26 cellular contexts compared by ENCODE assay signal in genomic region chr20:44721785-44722054, GRCh38. TPM values are rescaled to one million over a fixed set of nuclear protein-coding genes. Genes with fewer than 3 reads are reported as not detected.
DNase-seq lines count a peak whose midpoint lies in the region; ATAC-seq and TF ChIP-seq lines count a peak whose summit lies in the region.
"Had no signal": no experiment of that assay in that cellular context is flagged by ENCODE, and none has a peak within 500 bp of the region (broad histone marks: within the 10 kb centered on the region; RNA-seq: fewer than 3 reads in every experiment).

No MANE protein-coding gene starts in this region.

- in situ Hi-C loops in IMR-90 (cut with MboI; ENCODE audit: low sequenced_read_pairs): no loop called here

- H2AK9ac ChIP-seq in IMR-90 (replicated peaks; ENCODE audit: low read depth, low read length, poor library complexity): no peak overlapping the region

- H2BK20ac ChIP-seq in IMR-90 (ENCODE audit: low read depth, low read length): peak overlapping the region; percentile 33; the same call in 1 of the 2 replicates

- no peak overlapping the region; the same call in 1 of the 2 replicates for H3K14ac ChIP-seq in IMR-90 (replicated peaks; ENCODE audit: low read depth, low read length)

- no peak overlapping the region for H3K23ac ChIP-seq in IMR-90 (ENCODE audit: low read depth, low read length)

- no peaks in the 10 kb centered on the region for H3K9me3 ChIP-seq in A673 (ENCODE audit: low read depth, low read length, poor library complexity, severe bottlenecking)
- no peaks in the 10 kb centered on the region for H3K9me3 ChIP-seq in IMR-90 (ENCODE audit: control insufficient read depth, insufficient read depth, low read length)
- no peaks in the 10 kb centered on the region for H3K9me3 ChIP-seq in ovary
- H3K9me3 ChIP-seq in endodermal cell (ENCODE audit: control insufficient read depth, low read length): no peaks in the 10 kb centered on the region
- H3K9me3 ChIP-seq in testis: no peaks in the 10 kb centered on the region
- H3K9me3 ChIP-seq: HAP-1 had no signal

- H3K4me2 ChIP-seq in IMR-90 (ENCODE audit: low read depth, low read length): no peak overlapping the region

- peak overlapping the region; percentile 56 for H3K27ac ChIP-seq in A673 (ENCODE audit: low read depth, low read length, poor library complexity, severe bottlenecking)
- H3K27ac ChIP-seq in IMR-90 (ENCODE audit: insufficient read depth, low read length): peak overlapping the region; percentile 36; the same call in 1 of the 2 replicates
- H3K27ac ChIP-seq in caudate nucleus (ENCODE audit: low read depth, low read length): peak overlapping the region; percentile 28
- peak overlapping the region; percentile 20 to 55 for H3K27ac ChIP-seq in ovary
- H3K27ac ChIP-seq in endodermal cell (ENCODE audit: low read depth, low read length): no peak overlapping the region
- no peak overlapping the region for H3K27ac ChIP-seq in testis

- no CpG with 5 or more reads among the region's 1 CpG for WGBS in IMR-90 (ENCODE audit: extremely low coverage in 2 of 2, insufficient read length in 1 of 2), 2 experiments
- WGBS in ovary, 3 donors: 13 to 48% (median 29%) methylated on average over 1 of the region's 1 CpG
- 100% methylated on average over 1 of the region's 1 CpG for WGBS in endodermal cell (ENCODE audit: insufficient coverage in 1 of 2, insufficient read length in 1 of 2), 2 experiments
- WGBS in testis, 2 donors: 66 to 76% methylated on average over 1 of the region's 1 CpG

- H3K18ac ChIP-seq in IMR-90 (ENCODE audit: low read depth, low read length): peak overlapping the region; percentile 72

- intact Hi-C loops in A673 (cut with micrococcal nuclease; ENCODE audit: unreplicated experiment): no loop called here
- intact Hi-C loops in IMR-90 (cut with micrococcal nuclease): loop anchor here (2.0 kb wide), 1 partner anchor 29 kb away; no protein-coding TSS in a partner anchor
- intact Hi-C loops in ovary (cut with DNase I): no loop called here
- intact Hi-C loops in testis (cut with DNase I; ENCODE audit: low total_unique reads): no loop called here

- H2BK15ac ChIP-seq in IMR-90 (ENCODE audit: low read depth, low read length): no peak overlapping the region

- H3K4me3 ChIP-seq in A673 (ENCODE audit: low read depth, low read length, poor library complexity, severe bottlenecking) (no peak overlapping the region), IMR-90 (ENCODE audit: insufficient read depth, low read depth, low read length) (no peak overlapping the region), ovary (no peak overlapping the region), endodermal cell (ENCODE audit: low read length) (no peak overlapping the region), testis (no peak overlapping the region)
- H3K4me3 ChIP-seq: HAP-1 had no signal

- H4K8ac ChIP-seq in IMR-90 (ENCODE audit: low read depth in 2 of 2, low read length in 2 of 2): no peak overlapping the region

- H3K27me3 ChIP-seq in A673 (replicated peaks; ENCODE audit: insufficient read depth, low read depth, low read length, poor library complexity) (no peaks in the 10 kb centered on the region), IMR-90 (ENCODE audit: control insufficient read depth, insufficient read depth, low read length) (no peaks in the 10 kb centered on the region; the same call in 1 of the 2 replicates), ovary (no peaks in the 10 kb centered on the region), endodermal cell (ENCODE audit: control insufficient read depth, insufficient read depth, low read length, poor library complexity, severe bottlenecking) (no peaks in the 10 kb centered on the region), testis (no peaks in the 10 kb centered on the region)

- 0 out of 2 replicates have a peak overlapping the region, but pooled peaks have one; percentile 2 for H2BK120ac ChIP-seq in IMR-90 (ENCODE audit: low read depth, low read length)

- TF ChIP-seq RAD21 in IMR-90 (IDR thresholded peaks at IDR 0.05; ENCODE audit: low read length): no peak

- dilution Hi-C loops in IMR-90 (cut with HindIII; ENCODE audit: low sequenced_read_pairs, unreplicated experiment): no loop called here

- no peak overlapping the region for H3K56ac ChIP-seq in IMR-90 (ENCODE audit: extremely low read depth, insufficient read depth, low read length)

- H4K5ac ChIP-seq in IMR-90 (ENCODE audit: low read depth, low read length): no peak overlapping the region; the same call in 1 of the 2 replicates

- H3K9ac ChIP-seq in IMR-90 (ENCODE audit: low read depth, low read length) (no peak overlapping the region), endodermal cell (ENCODE audit: extremely low read depth, low read length, poor library complexity, severe bottlenecking) (no peak overlapping the region)

- H4K20me1 ChIP-seq in IMR-90 (ENCODE audit: insufficient read depth, low read length): no peaks in the 10 kb centered on the region; the same call in 1 of the 2 replicates

- CTCF ChIA-PET in A673 (lab: Charles Lee): no interaction called here
- CTCF ChIA-PET in IMR-90 (lab: Yijun Ruan, JAX): interaction anchor here (1.5 to 1.7 kb wide), 2 partner anchors 9 to 12 kb away, joined by 4 to 6 read pairs; no protein-coding TSS in a partner anchor

- no peak overlapping the region; the same call in 1 of the 2 replicates for H4K91ac ChIP-seq in IMR-90 (ENCODE audit: insufficient read depth, low read depth, low read length)

- TF ChIP-seq CTCF in A673 (conservative IDR thresholded peaks at IDR 0.05; ENCODE audit: low read depth, low read length): no peak
- no peak for TF ChIP-seq CTCF in IMR-90 (conservative IDR thresholded peaks at IDR 0.05; ENCODE audit: low read depth, low read length)
- TF ChIP-seq CTCF in ovary (IDR thresholded peaks at IDR 0.05): no peak
- TF ChIP-seq CTCF in endodermal cell (conservative IDR thresholded peaks at IDR 0.05): no peak
- no peak for TF ChIP-seq CTCF in testis (IDR thresholded peaks at IDR 0.05)

- no peaks in the 10 kb centered on the region for H3K79me1 ChIP-seq in IMR-90 (ENCODE audit: low read depth in 1 of 2, low read length in 2 of 2)

- TF ChIP-seq POLR2A in IMR-90 (IDR thresholded peaks at IDR 0.05; ENCODE audit: low read depth, low read length): no peak
- no peak for TF ChIP-seq POLR2A in ovary (IDR thresholded peaks at IDR 0.05)
- no peak for TF ChIP-seq POLR2A in testis (IDR thresholded peaks at IDR 0.05)

- peak overlapping the region; percentile 22 for H2BK5ac ChIP-seq in IMR-90 (ENCODE audit: low read depth, low read length, poor library complexity, severe bottlenecking)

- H3K4me3 Mint-ChIP-seq in endodermal cell: no peak overlapping the region
- H3K4me3 Mint-ChIP-seq: activated naive CD4-positive, alpha-beta T cell treated with anti-CD3 and anti-CD28 coated beads, Interleukin-2, amount 50 U/mL, for 24 hours; CD4-positive, CD25-positive, alpha-beta regulatory T cell; naive B cell had no signal

- H3K36me3 ChIP-seq in A673 (ENCODE audit: insufficient read depth, low read length, poor library complexity, severe bottlenecking) (no peaks in the 10 kb centered on the region), IMR-90 (ENCODE audit: control insufficient read depth, insufficient read depth, low read length) (no peaks in the 10 kb centered on the region), ovary (no peaks in the 10 kb centered on the region), endodermal cell (ENCODE audit: control insufficient read depth, insufficient read depth, low read length) (no peaks in the 10 kb centered on the region), testis (ENCODE audit: low read depth, missing control alignments) (no peaks in the 10 kb centered on the region)
- H3K36me3 ChIP-seq: HAP-1 had no signal

- no peak overlapping the region; the same call in 1 of the 2 replicates for H3K4ac ChIP-seq in IMR-90 (ENCODE audit: low read depth, low read length)

- peaks cover 22% of the 10 kb centered on the region for H3K4me1 ChIP-seq in A673 (ENCODE audit: insufficient read depth, low read length, poor library complexity, severe bottlenecking)
- peaks cover 5% of the 10 kb centered on the region; the same call in 1 of the 2 replicates for H3K4me1 ChIP-seq in IMR-90 (ENCODE audit: control insufficient read depth, insufficient read depth, low read length)
- peaks cover 21% of the 10 kb centered on the region for H3K4me1 ChIP-seq in ovary (ENCODE audit: insufficient read depth)
- H3K4me1 ChIP-seq in endodermal cell (ENCODE audit: control insufficient read depth, insufficient read depth, low read length): no peaks in the 10 kb centered on the region
- H3K4me1 ChIP-seq in testis: peaks cover 8% of the 10 kb centered on the region

- no peak overlapping the region for H2AK5ac ChIP-seq in IMR-90 (ENCODE audit: low read depth, low read length)

- H3K27me3 Mint-ChIP-seq in endodermal cell (ENCODE audit: insufficient read depth): peaks cover 3% of the 10 kb centered on the region
- H3K27me3 Mint-ChIP-seq: activated naive CD4-positive, alpha-beta T cell treated with anti-CD3 and anti-CD28 coated beads, Interleukin-2, amount 50 U/mL, for 24 hours had no signal

- H3K4me1 Mint-ChIP-seq in endodermal cell: no peaks in the 10 kb centered on the region
- H3K4me1 Mint-ChIP-seq: activated naive CD4-positive, alpha-beta T cell treated with anti-CD3 and anti-CD28 coated beads, Interleukin-2, amount 50 U/mL, for 24 hours; CD4-positive, CD25-positive, alpha-beta regulatory T cell had no signal

- H3K36me3 Mint-ChIP-seq in endodermal cell (ENCODE audit: low read depth): no peaks in the 10 kb centered on the region
- H3K36me3 Mint-ChIP-seq: activated naive CD4-positive, alpha-beta T cell treated with anti-CD3 and anti-CD28 coated beads, Interleukin-2, amount 50 U/mL, for 24 hours; CD4-positive, CD25-positive, alpha-beta regulatory T cell; naive B cell had no signal

- no peak for TF ChIP-seq EP300 in ovary (IDR thresholded peaks at IDR 0.05)

- peaks cover 5% of the 10 kb centered on the region; the same call in 1 of the 2 replicates for H3K9me1 ChIP-seq in IMR-90 (ENCODE audit: insufficient read depth, low read length)

- POLR2A ChIA-PET in A673 (lab: Charles Lee; ENCODE audit: low non-redundant PET) (no interaction called here), IMR-90 (lab: Charles Lee; ENCODE audit: unreplicated experiment) (no interaction called here)

- no peak overlapping the region for H2AFZ ChIP-seq in IMR-90 (replicated peaks; ENCODE audit: low read length, poor library complexity)

- H3K9me3 Mint-ChIP-seq in endodermal cell: no peaks in the 10 kb centered on the region
- H3K9me3 Mint-ChIP-seq: activated naive CD4-positive, alpha-beta T cell treated with anti-CD3 and anti-CD28 coated beads, Interleukin-2, amount 50 U/mL, for 24 hours; naive B cell had no signal

- H3K27ac Mint-ChIP-seq in endodermal cell: no peak overlapping the region
- H3K27ac Mint-ChIP-seq: activated naive CD4-positive, alpha-beta T cell treated with anti-CD3 and anti-CD28 coated beads, Interleukin-2, amount 50 U/mL, for 24 hours; CD4-positive, CD25-positive, alpha-beta regulatory T cell; naive B cell had no signal

- BruUV-seq in A673 (replicated peaks; lab: Mats Ljungman, UMichigan) (no TSS peak), IMR-90 (replicated peaks; lab: Mats Ljungman, UMichigan) (no TSS peak)

- DNase-seq in A673 (ENCODE audit: low spot score): no peak
- DNase-seq in IMR-90: no peak
- DNase-seq in caudate nucleus (lab: John Stamatoyannopoulos, UW): no peak
- peak in 1 of 5 donors; percentile 16 for DNase-seq in ovary
- no peak for DNase-seq in endodermal cell
- DNase-seq in SKM-1 treated with dmso at 0.1 percent for 144 hours (lab: John Stamatoyannopoulos, UW; ENCODE audit: unreplicated experiment): no peak
- DNase-seq in testis: no peak
- DNase-seq: activated CD4-positive, alpha-beta T cell treated with anti-CD3 and anti-CD28 coated beads for 4 hours; activated T-cell treated with anti-CD3 and anti-CD28 coated beads, Interleukin-2, amount 50 U/mL, for 48 hours; CD4-positive, CD25-positive, alpha-beta regulatory T cell; cerebellar nuclear complex; effector CD8-positive, alpha-beta T cell; Karpas-422; kidney glomerular epithelial cell; naive B cell; NCI-H1694 treated with DMSO at 0.1 percent for 48 hours; occipital lobe; SHP77 treated with DMSO at 0.1 percent for 48 hours; stimulated activated CD8-positive, alpha-beta memory T cell treated with anti-CD3 and anti-CD28 coated beads, Interleukin-4, amount 100 ng/mL, for 48 hours; T-helper 1 cell had no signal

- ATAC-seq in IMR-90 (ENCODE audit: low read depth) (no peak), HG02623 (IDR thresholded peaks at IDR 0.05; ENCODE audit: unreplicated experiment) (no peak)
- ATAC-seq: esophagus mucosa had no signal

RNA-seq across cellular contexts. Expression of gene CCN5, which starts 6.6 kb away (rescaled TPM):
- total RNA-seq in A673 (2021): not detected in 2 replicates
- not detected in 2 replicates for total RNA-seq in IMR-90 (2012; rRNA removed)
- polyA plus RNA-seq in IMR-90 (2012; rRNA removed): not detected in 2 replicates
- 0.12 TPM in 1 of 2 replicates, not detected in the other for polyA plus RNA-seq in IMR-90 (2012; cell fraction: cytosol; rRNA removed)
- polyA plus RNA-seq in IMR-90 (2012; cell fraction: nucleus; rRNA removed; ENCODE audit: low replicate concordance): 0.02 and 0.13 TPM in 2 replicates
- total RNA-seq in ovary: 100 to 1,000 TPM in 4 of 7 donors, 10 to 100 TPM in 3; 47.4 to 296 (median 148) TPM
- polyA plus RNA-seq in ovary: 100 to 1,000 TPM; 183 to 196 TPM
- not detected for total RNA-seq in endodermal cell
- polyA plus RNA-seq in endodermal cell (2013, experiment 1 of 2): not detected
- polyA plus RNA-seq in endodermal cell (2013, experiment 2 of 2): not detected
- 100 to 1,000 TPM in 1 of 2 donors, 10 to 100 TPM in 1; 37.0 to 152 TPM for total RNA-seq in testis
- polyA plus RNA-seq in testis (ENCODE audit: insufficient read depth, low read depth, low replicate concordance): 52.0 TPM
- total RNA-seq: astrocyte; CD4-positive, CD25-positive, alpha-beta regulatory T cell; HT1080; occipital lobe had no signal
- polyA plus RNA-seq: CD4-positive, CD25-positive, alpha-beta regulatory T cell had no signal

RNA-seq across cellular contexts. Expression of gene KCNK15, which starts 23.9 kb away (rescaled TPM):
- total RNA-seq in A673 (2021) (not detected in 2 replicates), IMR-90 (2012; rRNA removed) (not detected in 2 replicates), ovary (10 to 100 TPM in 1 of 7 donors, 1 to 10 TPM in 6; 2.6 to 21.6 (median 5.0) TPM), endodermal cell (under 1 TPM; 0.15 to 0.22 TPM), testis (10 to 100 TPM; 16.9 to 23.4 TPM)
- polyA plus RNA-seq in IMR-90 (2012; rRNA removed) (not detected in 2 replicates), ovary (1 to 10 TPM in 1 of 2 donors, under 1 TPM in 1; 0.93 to 1.7 TPM), testis (ENCODE audit: insufficient read depth, low read depth, low replicate concordance) (4.4 TPM)
- polyA plus RNA-seq in IMR-90 (2012; cell fraction: cytosol; rRNA removed): not detected in 2 replicates
- polyA plus RNA-seq in IMR-90 (2012; cell fraction: nucleus; rRNA removed; ENCODE audit: low replicate concordance): not detected in 2 replicates
- 0.07 TPM for polyA plus RNA-seq in endodermal cell (2013, experiment 1 of 2)
- not detected for polyA plus RNA-seq in endodermal cell (2013, experiment 2 of 2)
- total RNA-seq: CD4-positive, CD25-positive, alpha-beta regulatory T cell; HT1080; occipital lobe had no signal
- polyA plus RNA-seq: CD4-positive, CD25-positive, alpha-beta regulatory T cell had no signal

Comparison
In these comparisons a context has a peak if more than half of its experiments do, and no peak if none do; other contexts are left out.
1. H3K27ac ChIP-seq: peak in A673 (single experiment), IMR-90 (single experiment), caudate nucleus (single experiment) and ovary (2 of 2); none in endodermal cell (single experiment) and testis (0 of 2).
2. RNA of gene CCN5, which starts 6.6 kb away (total RNA-seq): 37.0 to 152 TPM in testis and 47.4 to 296 TPM in ovary; not detected in A673, not detected in IMR-90 and not detected in endodermal cell; every median in the first group is over 10 times any median in the second.